Comparison of ENCODE assay signal across 8 cellular contexts in genomic region chr13:41352935-41353801, GRCh38. TPM values are rescaled to one million over a fixed set of nuclear protein-coding genes. Genes with fewer than 3 reads are reported as not detected.
DNase-seq lines count a peak whose midpoint lies in the region; ATAC-seq and TF ChIP-seq lines count a peak whose summit lies in the region.

No MANE protein-coding gene starts in this region.

- ATAC-seq in naive thymus-derived CD8-positive, alpha-beta T cell = peak; percentile 28 to 70
- no peak for ATAC-seq in GM18909 (IDR thresholded peaks at IDR 0.05; ENCODE audit: poor library complexity, unreplicated experiment)
- ATAC-seq in omental fat pad (ENCODE audit: low FRiP score) = no peak

- peaks cover 4% of the 10 kb centered on the region for H3K4me1 Mint-ChIP-seq in endothelial cell (ENCODE audit: unreplicated experiment)
- peaks cover 31 to 64% (median 56%) of the 10 kb centered on the region in 4 donors for H3K4me1 Mint-ChIP-seq in naive thymus-derived CD8-positive, alpha-beta T cell

- POLR2A ChIA-PET in naive thymus-derived CD8-positive, alpha-beta T cell (lab: Charles Lee) = no interaction called here

- in situ Hi-C loops in GM13976 (cut with MboI; ENCODE audit: low sequenced_read_pairs, unreplicated experiment) = no loop called here

- H3K4me3 Mint-ChIP-seq in endothelial cell (ENCODE audit: unreplicated experiment) = no peak overlapping the region
- H3K4me3 Mint-ChIP-seq in naive thymus-derived CD8-positive, alpha-beta T cell = peak overlapping the region in 8 of 10 donors; percentile 7 to 75 (median 58)

- H3K36me3 Mint-ChIP-seq in endothelial cell (ENCODE audit: low read depth, unreplicated experiment) = no peaks in the 10 kb centered on the region
- peaks cover 0 to 64% (median 8%) of the 10 kb centered on the region in 3 donors for H3K36me3 Mint-ChIP-seq in naive thymus-derived CD8-positive, alpha-beta T cell

- TF ChIP-seq CTCF in GM13976 (IDR thresholded peaks at IDR 0.05; ENCODE audit: borderline replicate concordance, control extremely low read depth, extremely low read depth, insufficient read depth, missing control alignments) (peak; percentile 67), endothelial cell (IDR thresholded peaks at IDR 0.05; ENCODE audit: unreplicated experiment) (peak; percentile 95), omental fat pad (IDR thresholded peaks at IDR 0.05) (peak in 1 of 3 donors; percentile 27)

- no peaks in the 10 kb centered on the region for H3K9me3 Mint-ChIP-seq in endothelial cell (ENCODE audit: unreplicated experiment)
- H3K9me3 Mint-ChIP-seq in naive thymus-derived CD8-positive, alpha-beta T cell = no peaks in the 10 kb centered on the region

- no peaks in the 10 kb centered on the region for H3K27me3 Mint-ChIP-seq in endothelial cell (ENCODE audit: unreplicated experiment)
- no peaks in the 10 kb centered on the region for H3K27me3 Mint-ChIP-seq in naive thymus-derived CD8-positive, alpha-beta T cell

- H3K27ac Mint-ChIP-seq in endothelial cell (ENCODE audit: unreplicated experiment) = peak overlapping the region; percentile 76
- peak overlapping the region; percentile 80 to 95 (median 92) for H3K27ac Mint-ChIP-seq in naive thymus-derived CD8-positive, alpha-beta T cell

- DNase-seq in AG20443 (ENCODE audit: low spot score) (peak; percentile 49), GM13976 (ENCODE audit: low spot score) (peak; percentile 66), NCI-H2227 treated with DMSO at 0.1 percent for 48 hours (lab: John Stamatoyannopoulos, UW) (peak; percentile 29), endothelial cell (ENCODE audit: low spot score) (peak; percentile 19), omental fat pad (ENCODE audit: low spot score) (no peak)
- peak; percentile 16 to 43 for DNase-seq in activated CD4-positive, alpha-beta T cell treated with anti-CD3 and anti-CD28 coated beads, Interleukin-2, amount 50 U/mL, for 48 hours
- peak in 9 of 10 donors; percentile 36 to 75 (median 69) for DNase-seq in naive thymus-derived CD8-positive, alpha-beta T cell

RNA-seq across cellular contexts. Expression of gene NAA16, which starts 42.1 kb away (rescaled TPM):
- total RNA-seq in endothelial cell (ENCODE audit: unreplicated experiment) = 23.6 TPM
- total RNA-seq in naive thymus-derived CD8-positive, alpha-beta T cell = 10 to 100 TPM; 85.1 to 95.5 TPM
- 10 to 100 TPM; 22.6 to 43.3 (median 26.5) TPM for polyA plus RNA-seq in naive thymus-derived CD8-positive, alpha-beta T cell
- total RNA-seq in omental fat pad = 10 to 100 TPM in 3 of 4 donors, 1 to 10 TPM in 1; 8.9 to 20.7 (median 14.2) TPM

Comparison
In these comparisons a context has a peak if more than half of its experiments do, and no peak if none do; other contexts are left out.
1. ATAC-seq: peak in naive thymus-derived CD8-positive, alpha-beta T cell (2 of 2); none in GM18909 (single experiment) and omental fat pad (single experiment).